In the genomic region with DNA sequence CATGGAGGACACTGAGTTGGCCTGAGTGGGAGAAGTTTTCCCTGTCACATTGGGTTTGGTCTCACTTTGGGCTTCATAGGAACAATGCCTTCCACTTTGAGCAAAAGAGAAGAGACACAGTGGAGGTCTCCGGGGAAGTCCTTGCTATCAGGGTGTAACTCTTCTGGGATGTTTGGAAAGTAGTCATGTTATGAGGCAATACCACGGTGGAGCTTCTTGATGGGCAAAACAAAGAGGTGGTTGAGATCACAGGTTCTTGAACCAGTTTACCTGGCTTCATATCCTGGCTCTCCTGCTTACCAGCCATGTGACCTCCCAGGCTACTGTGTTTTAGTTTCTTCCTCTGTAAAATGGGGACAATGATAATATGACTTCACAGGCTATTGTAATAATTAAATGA, we compare ENCODE assay signal across 15 cellular contexts.
A peak's percentile ranks its signal among the peaks of the same experiment; 100 is the strongest.
DNase-seq lines count a peak whose midpoint lies in the region; ATAC-seq and TF ChIP-seq lines count a peak whose summit lies in the region.
"Had no signal": no experiment of that assay in that cellular context is flagged by ENCODE, and none has a peak within 500 bp of the region (broad histone marks: within the 10 kb centered on the region; RNA-seq: fewer than 3 reads in every experiment).

No MANE protein-coding gene starts in this region.

- POLR2A ChIA-PET in WTC11 (lab: Charles Lee), result no interaction called here

- H4K20me1 ChIP-seq in BLaER1, result no peaks in the 10 kb centered on the region

- 89% methylated on average over 2 of the region's 2 CpGs for WGBS in esophagus muscularis mucosa

- ATAC-seq in WTC11 (no peak), omental fat pad (ENCODE audit: low FRiP score) (peak; percentile 37), GM18858 (IDR thresholded peaks at IDR 0.05; ENCODE audit: unreplicated experiment) (no peak), HG03135 (IDR thresholded peaks at IDR 0.05; ENCODE audit: unreplicated experiment) (no peak), GM18861 (IDR thresholded peaks at IDR 0.05; ENCODE audit: unreplicated experiment) (no peak)

- intact Hi-C loops in esophagus muscularis mucosa (cut with DNase I), result no loop called here

- H3K27me3 Mint-ChIP-seq in WTC11 (ENCODE audit: low read depth), result no peaks in the 10 kb centered on the region; the same call in 1 of the 2 replicates
- H3K27me3 Mint-ChIP-seq: CD4-positive, alpha-beta T cell had no signal

- no peaks in the 10 kb centered on the region for H3K27me3 ChIP-seq in BLaER1
- H3K27me3 ChIP-seq in esophagus muscularis mucosa, result no peaks in the 10 kb centered on the region

- no peak overlapping the region for H3K4me3 Mint-ChIP-seq in WTC11
- H3K4me3 Mint-ChIP-seq: CD4-positive, alpha-beta T cell had no signal

- no peaks in the 10 kb centered on the region; the same call in 1 of the 2 replicates for H3K4me1 Mint-ChIP-seq in WTC11

- no peak for TF ChIP-seq POLR2A in esophagus muscularis mucosa (IDR thresholded peaks at IDR 0.05; ENCODE audit: low read depth)

- no peak overlapping the region for H3K9ac ChIP-seq in BLaER1

- no peak for TF ChIP-seq EP300 in esophagus muscularis mucosa (IDR thresholded peaks at IDR 0.05)

- H3K36me3 ChIP-seq in BLaER1 (no peaks in the 10 kb centered on the region), esophagus muscularis mucosa (no peaks in the 10 kb centered on the region)

- H3K9me3 Mint-ChIP-seq in WTC11, result no peaks in the 10 kb centered on the region
- H3K9me3 Mint-ChIP-seq: CD4-positive, alpha-beta T cell had no signal

- DNase-seq in WTC11 (ENCODE audit: low spot score) (no peak), esophagus muscularis mucosa (ENCODE audit: extremely low spot score) (peak; percentile 66), omental fat pad (ENCODE audit: low spot score) (no peak)
- DNase-seq in stimulated activated CD4-positive, alpha-beta T cell treated with anti-CD3 and anti-CD28 coated beads, Interleukin-4, amount 100 ng/mL, for 24 hours, result no peak
- DNase-seq: 8988T; ACHN; C1 segment of cervical spinal cord; Calu3; CD4-positive, alpha-beta T cell; DMS 273 treated with DMSO at 0.1 percent for 48 hours; HCEC 1CT had no signal

- CTCF ChIA-PET in WTC11 (lab: Charles Lee), result no interaction called here

- peak overlapping the region; percentile 19; the same call in 1 of the 2 replicates for H3K27ac Mint-ChIP-seq in WTC11
- H3K27ac Mint-ChIP-seq: CD4-positive, alpha-beta T cell had no signal

- H3K27ac ChIP-seq in BLaER1 (no peak overlapping the region), esophagus muscularis mucosa (replicated peaks in 1 of 4) (no peak overlapping the region)

- no peak overlapping the region for H3K4me3 ChIP-seq in BLaER1
- H3K4me3 ChIP-seq in esophagus muscularis mucosa, result no peak overlapping the region

- peak overlapping the region; percentile 70; the same call in 1 of the 2 replicates for H3K4me2 ChIP-seq in BLaER1

- H3K36me3 Mint-ChIP-seq in WTC11, result no peaks in the 10 kb centered on the region

- TF ChIP-seq CTCF in WTC11 (IDR thresholded peaks at IDR 0.05) (no peak), esophagus muscularis mucosa (IDR thresholded peaks at IDR 0.05) (no peak), omental fat pad (IDR thresholded peaks at IDR 0.05) (no peak)

- H3K9me3 ChIP-seq in BLaER1 (no peaks in the 10 kb centered on the region), esophagus muscularis mucosa (no peaks in the 10 kb centered on the region)

- H3K4me1 ChIP-seq in BLaER1 (peaks cover 18% of the 10 kb centered on the region), esophagus muscularis mucosa (no peaks in the 10 kb centered on the region)

TF ChIP-seq in WTC11, 78 proteins besides CTCF, POLR2A, EP300 and RAD21:
- TF ChIP-seq ZNF416 (CRISPR knock-in tag; IDR thresholded peaks at IDR 0.05) (no peak), NFATC4 (CRISPR knock-in tag; IDR thresholded peaks at IDR 0.05) (no peak), FOXP1 (CRISPR knock-in tag; IDR thresholded peaks at IDR 0.05; ENCODE audit: borderline replicate concordance) (no peak), ZMAT4 (CRISPR knock-in tag; IDR thresholded peaks at IDR 0.05) (no peak), ZNF138 (CRISPR knock-in tag; conservative IDR thresholded peaks at IDR 0.05) (no peak), OVOL2 (CRISPR knock-in tag; IDR thresholded peaks at IDR 0.05; ENCODE audit: borderline replicate concordance) (no peak), SMAD4 (CRISPR knock-in tag; IDR thresholded peaks at IDR 0.05) (no peak), MYBL2 (CRISPR knock-in tag; IDR thresholded peaks at IDR 0.05) (no peak), GTF2I (CRISPR knock-in tag; conservative IDR thresholded peaks at IDR 0.05) (no peak), CBFB (CRISPR knock-in tag; IDR thresholded peaks at IDR 0.05; ENCODE audit: low read depth) (no peak)
- TF ChIP-seq, protein P1, sequence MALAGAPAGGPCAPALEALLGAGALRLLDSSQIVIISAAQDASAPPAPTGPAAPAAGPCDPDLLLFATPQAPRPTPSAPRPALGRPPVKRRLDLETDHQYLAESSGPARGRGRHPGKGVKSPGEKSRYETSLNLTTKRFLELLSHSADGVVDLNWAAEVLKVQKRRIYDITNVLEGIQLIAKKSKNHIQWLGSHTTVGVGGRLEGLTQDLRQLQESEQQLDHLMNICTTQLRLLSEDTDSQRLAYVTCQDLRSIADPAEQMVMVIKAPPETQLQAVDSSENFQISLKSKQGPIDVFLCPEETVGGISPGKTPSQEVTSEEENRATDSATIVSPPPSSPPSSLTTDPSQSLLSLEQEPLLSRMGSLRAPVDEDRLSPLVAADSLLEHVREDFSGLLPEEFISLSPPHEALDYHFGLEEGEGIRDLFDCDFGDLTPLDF (CRISPR knock-in tag; IDR thresholded peaks at IDR 0.05), result no peak
- TF ChIP-seq, protein P2, sequence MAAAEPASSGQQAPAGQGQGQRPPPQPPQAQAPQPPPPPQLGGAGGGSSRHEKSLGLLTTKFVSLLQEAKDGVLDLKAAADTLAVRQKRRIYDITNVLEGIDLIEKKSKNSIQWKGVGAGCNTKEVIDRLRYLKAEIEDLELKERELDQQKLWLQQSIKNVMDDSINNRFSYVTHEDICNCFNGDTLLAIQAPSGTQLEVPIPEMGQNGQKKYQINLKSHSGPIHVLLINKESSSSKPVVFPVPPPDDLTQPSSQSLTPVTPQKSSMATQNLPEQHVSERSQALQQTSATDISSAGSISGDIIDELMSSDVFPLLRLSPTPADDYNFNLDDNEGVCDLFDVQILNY (CRISPR knock-in tag; IDR thresholded peaks at IDR 0.05), result no peak
